In genomic region chr9:115035872-115036612, GRCh38 we compare ENCODE assay signal across 9 cellular contexts.
A peak's percentile ranks its signal among the peaks of the same experiment; 100 is the strongest.
DNase-seq lines count a peak whose midpoint lies in the region; ATAC-seq and TF ChIP-seq lines count a peak whose summit lies in the region.
"Had no signal": no experiment of that assay in that cellular context is flagged by ENCODE, and none has a peak within 500 bp of the region (broad histone marks: within the 10 kb centered on the region; RNA-seq: fewer than 3 reads in every experiment).

No MANE protein-coding gene starts in this region.

- H3K4me1 ChIP-seq in fibroblast of lung (ENCODE audit: control insufficient read depth, extremely low read depth, insufficient read depth, low read length) = peaks cover 4% of the 10 kb centered on the region
- H3K4me1 ChIP-seq: adrenal gland had no signal

- H3K4me2 ChIP-seq in fibroblast of lung (ENCODE audit: extremely low read depth, insufficient read depth, low read length) = no peak overlapping the region

- peak; percentile 78 for ATAC-seq in HG02970 (IDR thresholded peaks at IDR 0.05; ENCODE audit: low FRiP score, unreplicated experiment)

- H3K79me2 ChIP-seq in fibroblast of lung (ENCODE audit: control insufficient read depth, insufficient read depth, low read length) = no peaks in the 10 kb centered on the region

- H4K20me1 ChIP-seq in fibroblast of lung (ENCODE audit: control insufficient read depth, extremely low read depth, insufficient read depth, low read length) = no peaks in the 10 kb centered on the region

- H2AFZ ChIP-seq in fibroblast of lung (ENCODE audit: low read length) = no peak overlapping the region

- peaks cover 14% of the 10 kb centered on the region for H3K36me3 ChIP-seq in fibroblast of lung (ENCODE audit: control insufficient read depth, insufficient read depth, low read length)
- H3K36me3 ChIP-seq: adrenal gland had no signal

- H3K9ac ChIP-seq in fibroblast of lung (ENCODE audit: insufficient read depth, low read length) = no peak overlapping the region

- peak; percentile 44 to 56 (median 53) for DNase-seq in stimulated activated CD4-positive, alpha-beta T cell treated with anti-CD3 and anti-CD28 coated beads, Interleukin-12 subunit alpha, Interleukin-12 subunit beta, amount 100 ng/mL, for 48 hours (ENCODE audit: low read depth in 2 of 3, low spot score in 1 of 3)
- no peak for DNase-seq in stimulated activated CD4-positive, alpha-beta T cell treated with anti-CD3 and anti-CD28 coated beads, Interleukin-12 subunit alpha, Interleukin-12 subunit beta, amount 100 ng/mL, for 4 hours
- DNase-seq in SKM-1 treated with dmso at 0.1 percent for 144 hours (lab: John Stamatoyannopoulos, UW; ENCODE audit: unreplicated experiment) (peak; percentile 52), fibroblast of lung (ENCODE audit: low read depth in 2 of 2) (peak; percentile 89 to 99), NCI-H1092 (lab: John Stamatoyannopoulos, UW) (no peak), NCI-H526 treated with DMSO at 0.1 percent for 48 hours (lab: John Stamatoyannopoulos, UW) (no peak)
- DNase-seq in stimulated activated CD4-positive, alpha-beta T cell treated with anti-CD3 and anti-CD28 coated beads, TNF-alpha, amount 100 ng/mL, for 24 hours (ENCODE audit: low read depth in 3 of 3) = peak in 2 of 3 experiments; percentile 27 to 52

- no peaks in the 10 kb centered on the region for H3K9me3 ChIP-seq in fibroblast of lung (ENCODE audit: control insufficient read depth, insufficient read depth, low read depth, low read length)
- H3K9me3 ChIP-seq: adrenal gland had no signal

- H3K4me3 ChIP-seq in fibroblast of lung (replicated peaks in 1 of 4; ENCODE audit: control extremely low read depth in 1 of 4, insufficient read depth in 1 of 4, low read depth in 3 of 4, low read length in 4 of 4) = no peak overlapping the region
- H3K4me3 ChIP-seq: adrenal gland had no signal

- H3K27ac ChIP-seq in fibroblast of lung (ENCODE audit: insufficient read depth, low read length) = peak overlapping the region; percentile 22
- H3K27ac ChIP-seq: adrenal gland had no signal

- no peak for TF ChIP-seq CTCF in fibroblast of lung (conservative IDR thresholded peaks at IDR 0.05 in 1 of 2, IDR thresholded peaks at IDR 0.05 in 1 of 2; ENCODE audit: low read depth in 1 of 2, low read length in 2 of 2)

- H3K27me3 ChIP-seq in fibroblast of lung (ENCODE audit: control insufficient read depth, insufficient read depth, low read length) = no peaks in the 10 kb centered on the region
- H3K27me3 ChIP-seq: adrenal gland had no signal

Comparison
In these comparisons a context has a peak if more than half of its experiments do, and no peak if none do; other contexts are left out.
1. DNase-seq: peak in stimulated activated CD4-positive, alpha-beta T cell treated with anti-CD3 and anti-CD28 coated beads, Interleukin-12 subunit alpha, Interleukin-12 subunit beta, amount 100 ng/mL, for 48 hours (3 of 3), SKM-1 treated with dmso at 0.1 percent for 144 hours (single experiment), fibroblast of lung (2 of 2) and stimulated activated CD4-positive, alpha-beta T cell treated with anti-CD3 and anti-CD28 coated beads, TNF-alpha, amount 100 ng/mL, for 24 hours (2 of 3); none in stimulated activated CD4-positive, alpha-beta T cell treated with anti-CD3 and anti-CD28 coated beads, Interleukin-12 subunit alpha, Interleukin-12 subunit beta, amount 100 ng/mL, for 4 hours (single experiment), NCI-H1092 (single experiment) and NCI-H526 treated with DMSO at 0.1 percent for 48 hours (single experiment).